2 cellular contexts compared by ENCODE assay signal in the genomic region with DNA sequence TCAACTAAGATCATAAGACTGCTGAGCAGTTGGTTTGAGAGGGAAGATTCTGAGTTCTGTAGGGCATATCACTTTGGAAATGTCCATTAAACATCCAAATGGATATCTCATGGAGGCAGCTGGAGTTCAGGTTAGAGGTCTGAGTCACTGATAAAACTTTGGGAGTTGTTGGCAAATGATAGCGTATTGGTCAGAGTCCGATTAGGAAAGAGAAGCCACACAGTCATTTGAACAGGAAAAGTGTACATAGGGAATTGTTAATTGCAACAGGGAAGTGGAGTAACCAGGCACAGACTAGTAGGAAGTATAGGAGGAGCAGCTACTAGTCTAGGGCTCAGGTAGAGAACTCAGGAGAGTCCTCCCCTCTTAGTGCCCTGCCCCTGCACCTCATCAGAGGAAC.
A peak's percentile ranks its signal among the peaks of the same experiment; 100 is the strongest.
TF ChIP-seq lines count a peak whose summit lies in the region.
"Not testable (repeated sequence)": the region's sequence is repeated elsewhere in the genome, so short reads cannot be mapped to it uniquely, and the experiment has no call there.

No MANE protein-coding gene starts in this region.

TF ChIP-seq in K562, 482 proteins besides CTCF, POLR2A, EP300 and RAD21:
- peak; percentile 66 for TF ChIP-seq TEAD4 (IDR thresholded peaks at IDR 0.05; ENCODE audit: low read length)
- not testable (repeated sequence) for TF ChIP-seq TEAD4 (CRISPR knock-in tag; IDR thresholded peaks at IDR 0.05; ENCODE audit: borderline replicate concordance)
- TF ChIP-seq JUND (IDR thresholded peaks at IDR 0.05; ENCODE audit: borderline replicate concordance, low read depth, low read length), result peak; percentile 54; the same call in 1 of the 2 replicates
- TF ChIP-seq JUND (tag; IDR thresholded peaks at IDR 0.05; ENCODE audit: borderline replicate concordance, low read depth, low read length), result peak; percentile 24; the same call in 1 of the 3 replicates
- TF ChIP-seq, protein P1, sequence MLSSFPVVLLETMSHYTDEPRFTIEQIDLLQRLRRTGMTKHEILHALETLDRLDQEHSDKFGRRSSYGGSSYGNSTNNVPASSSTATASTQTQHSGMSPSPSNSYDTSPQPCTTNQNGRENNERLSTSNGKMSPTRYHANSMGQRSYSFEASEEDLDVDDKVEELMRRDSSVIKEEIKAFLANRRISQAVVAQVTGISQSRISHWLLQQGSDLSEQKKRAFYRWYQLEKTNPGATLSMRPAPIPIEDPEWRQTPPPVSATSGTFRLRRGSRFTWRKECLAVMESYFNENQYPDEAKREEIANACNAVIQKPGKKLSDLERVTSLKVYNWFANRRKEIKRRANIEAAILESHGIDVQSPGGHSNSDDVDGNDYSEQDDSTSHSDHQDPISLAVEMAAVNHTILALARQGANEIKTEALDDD (IDR thresholded peaks at IDR 0.05), result peak; percentile 69
- TF ChIP-seq, protein P2, sequence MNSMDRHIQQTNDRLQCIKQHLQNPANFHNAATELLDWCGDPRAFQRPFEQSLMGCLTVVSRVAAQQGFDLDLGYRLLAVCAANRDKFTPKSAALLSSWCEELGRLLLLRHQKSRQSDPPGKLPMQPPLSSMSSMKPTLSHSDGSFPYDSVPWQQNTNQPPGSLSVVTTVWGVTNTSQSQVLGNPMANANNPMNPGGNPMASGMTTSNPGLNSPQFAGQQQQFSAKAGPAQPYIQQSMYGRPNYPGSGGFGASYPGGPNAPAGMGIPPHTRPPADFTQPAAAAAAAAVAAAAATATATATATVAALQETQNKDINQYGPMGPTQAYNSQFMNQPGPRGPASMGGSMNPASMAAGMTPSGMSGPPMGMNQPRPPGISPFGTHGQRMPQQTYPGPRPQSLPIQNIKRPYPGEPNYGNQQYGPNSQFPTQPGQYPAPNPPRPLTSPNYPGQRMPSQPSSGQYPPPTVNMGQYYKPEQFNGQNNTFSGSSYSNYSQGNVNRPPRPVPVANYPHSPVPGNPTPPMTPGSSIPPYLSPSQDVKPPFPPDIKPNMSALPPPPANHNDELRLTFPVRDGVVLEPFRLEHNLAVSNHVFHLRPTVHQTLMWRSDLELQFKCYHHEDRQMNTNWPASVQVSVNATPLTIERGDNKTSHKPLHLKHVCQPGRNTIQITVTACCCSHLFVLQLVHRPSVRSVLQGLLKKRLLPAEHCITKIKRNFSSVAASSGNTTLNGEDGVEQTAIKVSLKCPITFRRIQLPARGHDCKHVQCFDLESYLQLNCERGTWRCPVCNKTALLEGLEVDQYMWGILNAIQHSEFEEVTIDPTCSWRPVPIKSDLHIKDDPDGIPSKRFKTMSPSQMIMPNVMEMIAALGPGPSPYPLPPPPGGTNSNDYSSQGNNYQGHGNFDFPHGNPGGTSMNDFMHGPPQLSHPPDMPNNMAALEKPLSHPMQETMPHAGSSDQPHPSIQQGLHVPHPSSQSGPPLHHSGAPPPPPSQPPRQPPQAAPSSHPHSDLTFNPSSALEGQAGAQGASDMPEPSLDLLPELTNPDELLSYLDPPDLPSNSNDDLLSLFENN (IDR thresholded peaks at IDR 0.05; ENCODE audit: low read depth in 2 of 2, low read length in 2 of 2), result 0 out of 4 replicates have a peak, but pooled peaks of 1 of the 2 experiments have one; percentile 47
- peak; percentile 39; the same call in 1 of the 2 replicates for TF ChIP-seq POLR2AphosphoS5 (IDR thresholded peaks at IDR 0.05; ENCODE audit: control insufficient read depth, insufficient read depth, low read depth, low read length)
- TF ChIP-seq FOSL1 (tag; conservative IDR thresholded peaks at IDR 0.05), result peak; percentile 80

TF ChIP-seq in HepG2, 621 proteins besides CTCF, POLR2A, EP300 and RAD21:
- TF ChIP-seq ZNF263 (CRISPR knock-in tag; IDR thresholded peaks at IDR 0.05) (peak; percentile 78), GATAD2A (CRISPR knock-in tag; IDR thresholded peaks at IDR 0.05) (0 out of 2 replicates have a peak, but pooled peaks have one; percentile 12), FOSL2 (CRISPR knock-in tag; IDR thresholded peaks at IDR 0.05) (peak; percentile 69), FOSL1 (CRISPR knock-in tag; IDR thresholded peaks at IDR 0.05; ENCODE audit: borderline replicate concordance) (peak; percentile 25; the same call in 1 of the 2 replicates), ELF1 (CRISPR knock-in tag; IDR thresholded peaks at IDR 0.05) (0 out of 2 replicates have a peak, but pooled peaks have one; percentile 14), ELF3 (CRISPR knock-in tag; IDR thresholded peaks at IDR 0.05) (peak; percentile 69), FOXA1 (CRISPR knock-in tag; IDR thresholded peaks at IDR 0.05) (0 out of 2 replicates have a peak, but pooled peaks have one; percentile 23), CEBPG (CRISPR knock-in tag; IDR thresholded peaks at IDR 0.05) (peak; percentile 48), SAP130 (CRISPR knock-in tag; IDR thresholded peaks at IDR 0.05; ENCODE audit: low read depth) (peak; percentile 35; the same call in 1 of the 2 replicates), FOXA3 (CRISPR knock-in tag; IDR thresholded peaks at IDR 0.05) (peak; percentile 64)
- TF ChIP-seq, protein P3, sequence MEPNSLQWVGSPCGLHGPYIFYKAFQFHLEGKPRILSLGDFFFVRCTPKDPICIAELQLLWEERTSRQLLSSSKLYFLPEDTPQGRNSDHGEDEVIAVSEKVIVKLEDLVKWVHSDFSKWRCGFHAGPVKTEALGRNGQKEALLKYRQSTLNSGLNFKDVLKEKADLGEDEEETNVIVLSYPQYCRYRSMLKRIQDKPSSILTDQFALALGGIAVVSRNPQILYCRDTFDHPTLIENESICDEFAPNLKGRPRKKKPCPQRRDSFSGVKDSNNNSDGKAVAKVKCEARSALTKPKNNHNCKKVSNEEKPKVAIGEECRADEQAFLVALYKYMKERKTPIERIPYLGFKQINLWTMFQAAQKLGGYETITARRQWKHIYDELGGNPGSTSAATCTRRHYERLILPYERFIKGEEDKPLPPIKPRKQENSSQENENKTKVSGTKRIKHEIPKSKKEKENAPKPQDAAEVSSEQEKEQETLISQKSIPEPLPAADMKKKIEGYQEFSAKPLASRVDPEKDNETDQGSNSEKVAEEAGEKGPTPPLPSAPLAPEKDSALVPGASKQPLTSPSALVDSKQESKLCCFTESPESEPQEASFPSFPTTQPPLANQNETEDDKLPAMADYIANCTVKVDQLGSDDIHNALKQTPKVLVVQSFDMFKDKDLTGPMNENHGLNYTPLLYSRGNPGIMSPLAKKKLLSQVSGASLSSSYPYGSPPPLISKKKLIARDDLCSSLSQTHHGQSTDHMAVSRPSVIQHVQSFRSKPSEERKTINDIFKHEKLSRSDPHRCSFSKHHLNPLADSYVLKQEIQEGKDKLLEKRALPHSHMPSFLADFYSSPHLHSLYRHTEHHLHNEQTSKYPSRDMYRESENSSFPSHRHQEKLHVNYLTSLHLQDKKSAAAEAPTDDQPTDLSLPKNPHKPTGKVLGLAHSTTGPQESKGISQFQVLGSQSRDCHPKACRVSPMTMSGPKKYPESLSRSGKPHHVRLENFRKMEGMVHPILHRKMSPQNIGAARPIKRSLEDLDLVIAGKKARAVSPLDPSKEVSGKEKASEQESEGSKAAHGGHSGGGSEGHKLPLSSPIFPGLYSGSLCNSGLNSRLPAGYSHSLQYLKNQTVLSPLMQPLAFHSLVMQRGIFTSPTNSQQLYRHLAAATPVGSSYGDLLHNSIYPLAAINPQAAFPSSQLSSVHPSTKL (CRISPR knock-in tag; IDR thresholded peaks at IDR 0.05), result peak; percentile 32; the same call in 1 of the 2 replicates
- not testable (repeated sequence) for TF ChIP-seq FOXA1 (IDR thresholded peaks at IDR 0.05)
